In the genomic region with DNA sequence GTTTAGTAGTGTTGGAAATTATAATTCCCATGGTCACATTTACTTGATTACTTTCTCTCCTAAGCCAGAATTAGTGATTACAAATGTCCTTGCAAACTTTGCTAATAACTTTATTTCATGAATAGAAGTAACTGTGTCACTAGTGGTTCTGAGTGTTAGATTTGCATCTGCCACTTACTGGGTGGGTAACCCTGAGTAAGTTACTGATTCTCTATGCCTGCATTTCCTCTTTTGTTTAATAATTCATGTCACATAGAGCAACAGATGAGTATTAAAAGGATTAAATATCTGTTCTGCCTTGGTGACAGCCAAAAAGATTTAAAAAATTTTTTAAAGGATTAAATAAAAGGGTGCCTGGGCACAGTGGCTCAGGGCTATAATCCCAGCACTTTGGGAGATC, we compare ENCODE assay signal across 20 cellular contexts.
"Had no signal": no experiment of that assay in that cellular context is flagged by ENCODE, and none has a peak within 500 bp of the region (broad histone marks: within the 10 kb centered on the region; RNA-seq: fewer than 3 reads in every experiment).

No MANE protein-coding gene starts in this region.

- H3K4me3 ChIP-seq: cardiac muscle cell, MG63, PC-9 had no signal

- DNase-seq: activated CD4-positive, alpha-beta memory T cell treated with anti-CD3 and anti-CD28 coated beads, Interleukin-2, amount 10 ng/mL, durations not matched to agents 7 days and 5 days; activated CD4-positive, alpha-beta T cell treated with anti-CD3 and anti-CD28 coated beads, Interleukin-2, amount 50 U/mL, for 1 hour; activated CD4-positive, CD25-positive, alpha-beta regulatory T cell; activated CD8-positive, alpha-beta memory T cell treated with anti-CD3 and anti-CD28 coated beads, Interleukin-2, amount 50 U/mL, for 4 hours; activated gamma-delta T cell treated with Interleukin-2 at 50 U/mL for 16 hours; activated naive CD4-positive, alpha-beta T cell treated with anti-CD3 and anti-CD28 coated beads, Interleukin-2, amount 10 ng/mL, durations not matched to agents 7 days and 5 days; activated naive CD8-positive, alpha-beta T cell treated with anti-CD3 and anti-CD28 coated beads for 36 hours; activated T-cell treated with anti-CD3 and anti-CD28 coated beads, Interleukin-2, amount 50 U/mL, for 72 hours; brain microvascular endothelial cell; MG63; NCI-H1105; NCI-H1436; NCI-H1694 treated with DMSO at 0.1 percent for 48 hours; NCI-H2081; NCI-H446; PC-9; SIG-M5; T-helper 17 cell; T-helper 9 cell had no signal

- H3K27ac ChIP-seq: brain microvascular endothelial cell, cardiac muscle cell, PC-9 had no signal

- H3K27me3 ChIP-seq: brain microvascular endothelial cell, cardiac muscle cell, MG63 had no signal

- H3K36me3 ChIP-seq: brain microvascular endothelial cell, cardiac muscle cell, MG63 had no signal

- H3K9me3 ChIP-seq: MG63 had no signal

- ATAC-seq: activated T-cell treated with anti-CD3 and anti-CD28 coated beads, Interleukin-2, amount 50 U/mL, for 72 hours; T-helper 17 cell had no signal
